24 cellular contexts compared by ENCODE assay signal in the genomic region with DNA sequence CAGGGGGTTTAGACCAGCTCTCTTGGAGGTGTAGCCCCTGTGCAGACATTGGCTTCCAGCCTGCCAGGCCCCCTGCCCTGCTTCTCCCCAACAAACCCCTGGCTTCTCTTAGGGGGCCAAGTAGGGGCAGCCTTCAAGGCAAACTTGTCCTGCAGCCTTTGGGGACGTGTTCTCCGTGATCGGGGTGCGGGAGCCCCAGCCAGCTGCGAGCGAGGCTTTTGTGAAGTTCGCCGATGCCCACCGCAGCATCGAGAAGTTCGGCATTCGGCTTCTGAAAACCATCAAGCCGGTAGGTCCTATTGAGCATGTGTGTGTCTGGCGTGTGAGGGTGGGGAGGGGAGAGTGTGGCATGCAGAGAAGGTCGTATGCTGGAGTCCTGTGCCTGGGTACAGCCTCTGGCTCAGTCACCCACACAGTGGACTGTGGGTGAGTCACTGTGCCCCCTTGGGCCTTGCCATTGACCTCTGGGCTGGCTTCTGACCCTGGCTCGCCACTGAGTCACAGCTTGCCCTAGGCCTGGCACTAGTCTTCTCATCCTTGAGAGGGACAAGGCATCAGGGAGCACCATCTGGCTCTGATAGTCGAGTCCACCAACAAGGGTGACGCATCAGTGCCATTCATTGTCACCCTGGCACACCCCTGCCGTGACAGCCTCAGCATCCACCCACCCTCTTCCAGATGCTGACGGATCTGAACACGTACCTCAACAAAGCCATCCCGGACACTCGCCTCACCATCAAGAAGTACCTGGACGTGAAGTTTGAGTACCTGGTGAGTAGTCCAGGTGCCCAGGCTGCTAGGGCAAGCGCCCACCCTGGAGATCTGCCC. TPM values are rescaled to one million over a fixed set of nuclear protein-coding genes. Genes with fewer than 3 reads are reported as not detected.
A peak's percentile ranks its signal among the peaks of the same experiment; 100 is the strongest.
DNase-seq lines count a peak whose midpoint lies in the region; ATAC-seq, FAIRE-seq and TF ChIP-seq lines count a peak whose summit lies in the region.
"Had no signal": no experiment of that assay in that cellular context is flagged by ENCODE, and none has a peak within 500 bp of the region (broad histone marks: within the 10 kb centered on the region; RNA-seq: fewer than 3 reads in every experiment).

No MANE protein-coding gene starts in this region.

- no peak overlapping the region for H3K4me3 Mint-ChIP-seq in CD8-positive, alpha-beta T cell
- H3K4me3 Mint-ChIP-seq: H9 had no signal

- H3K36me3 ChIP-seq in ascending aorta (peaks cover 40 to 42% of the 10 kb centered on the region in 2 donors), right lobe of liver (peaks cover 0 to 21% (median 11%) of the 10 kb centered on the region in 4 donors), body of pancreas (replicated peaks in 1 of 2; ENCODE audit: insufficient read depth in 1 of 2, low read depth in 2 of 2) (peaks cover 0 to 17% of the 10 kb centered on the region in 2 donors)
- H3K36me3 ChIP-seq in CD8-positive, alpha-beta T cell (ENCODE audit: insufficient read depth, low read length): peaks cover 9% of the 10 kb centered on the region
- H3K36me3 ChIP-seq: SJSA1 had no signal

- no peak overlapping the region for H3K4me3 ChIP-seq in ascending aorta
- no peak overlapping the region for H3K4me3 ChIP-seq in right lobe of liver
- no peak overlapping the region for H3K4me3 ChIP-seq in body of pancreas
- H3K4me3 ChIP-seq in CD8-positive, alpha-beta T cell (ENCODE audit: low read depth, low read length): no peak overlapping the region
- H3K4me3 ChIP-seq: PC-9, SJSA1 had no signal

- POLR2A ChIA-PET in CD8-positive, alpha-beta T cell (lab: Charles Lee): no interaction called here

- H3K27ac ChIP-seq in ascending aorta (peak overlapping the region; percentile 94 to 97), right lobe of liver (no peak overlapping the region), temporal lobe (ENCODE audit: low read depth, low read length) (peak overlapping the region; percentile 77), body of pancreas (no peak overlapping the region)
- no peak overlapping the region for H3K27ac ChIP-seq in CD8-positive, alpha-beta T cell (ENCODE audit: low read depth, low read length)
- H3K27ac ChIP-seq: HL-60, PC-9, SJSA1 had no signal

- FAIRE-seq in GM12891 (lab: Jason Lieb, UNC): peak; percentile 66
- FAIRE-seq: D721Med had no signal

- H3K27me3 ChIP-seq in ascending aorta (no peaks in the 10 kb centered on the region), right lobe of liver (no peaks in the 10 kb centered on the region), body of pancreas (no peaks in the 10 kb centered on the region)
- H3K27me3 ChIP-seq in CD8-positive, alpha-beta T cell (ENCODE audit: insufficient read depth, low read length): no peaks in the 10 kb centered on the region
- H3K27me3 ChIP-seq: SJSA1 had no signal

- H3K9me3 Mint-ChIP-seq in CD8-positive, alpha-beta T cell: no peaks in the 10 kb centered on the region
- H3K9me3 Mint-ChIP-seq: H9 had no signal

- CTCF ChIA-PET in CD8-positive, alpha-beta T cell (lab: Charles Lee): no interaction called here

- no peak for TF ChIP-seq POLR2A in GM12891 (IDR thresholded peaks at IDR 0.05; ENCODE audit: low read depth, low read length)
- no peak for TF ChIP-seq POLR2A in right lobe of liver (IDR thresholded peaks at IDR 0.05)
- TF ChIP-seq POLR2A in body of pancreas (IDR thresholded peaks at IDR 0.05): no peak

- H3K4me1 Mint-ChIP-seq in CD8-positive, alpha-beta T cell (ENCODE audit: low read depth): no peaks in the 10 kb centered on the region

- H3K4me1 ChIP-seq in ascending aorta (peaks cover 30 to 36% of the 10 kb centered on the region in 2 donors), right lobe of liver (peaks cover 0 to 8% (median 0%) of the 10 kb centered on the region in 4 donors), body of pancreas (no peaks in the 10 kb centered on the region)
- H3K4me1 ChIP-seq in CD8-positive, alpha-beta T cell (ENCODE audit: insufficient read depth, low read length): no peaks in the 10 kb centered on the region

- TF ChIP-seq CTCF in ascending aorta (IDR thresholded peaks at IDR 0.05) (no peak), right lobe of liver (IDR thresholded peaks at IDR 0.05) (no peak), body of pancreas (IDR thresholded peaks at IDR 0.05) (no peak)
- no peak for TF ChIP-seq CTCF in CD8-positive, alpha-beta T cell (IDR thresholded peaks at IDR 0.05)

- ATAC-seq in right lobe of liver (no peak), body of pancreas (no peak)
- no peak for ATAC-seq in CD8-positive, alpha-beta T cell

- WGBS in right lobe of liver (ENCODE audit: insufficient coverage, low coverage, low lambda C conversion rate, missing lambda C conversion rate): 76% methylated on average over 2 of the region's 25 CpGs
- whole genome bisulfite sequencing in body of pancreas, 2 donors: 95 to 97% methylated on average over 18 to 25 of the region's 25 CpGs

- H3K9me3 ChIP-seq in ascending aorta: no peaks in the 10 kb centered on the region
- no peaks in the 10 kb centered on the region for H3K9me3 ChIP-seq in right lobe of liver
- no peaks in the 10 kb centered on the region for H3K9me3 ChIP-seq in body of pancreas
- no peaks in the 10 kb centered on the region for H3K9me3 ChIP-seq in CD8-positive, alpha-beta T cell (ENCODE audit: low read length)
- H3K9me3 ChIP-seq: SJSA1 had no signal

- DNase-seq in GM12891 (ENCODE audit: insufficient read length, low spot score) (no peak), ascending aorta (ENCODE audit: low spot score in 2 of 2) (no peak), right lobe of liver (peak in 2 of 3 donors; percentile 10 to 39), body of pancreas (no peak), NK-92 (lab: John Stamatoyannopoulos, UW; ENCODE audit: unreplicated experiment) (no peak), NCI-H82 treated with DMSO at 0.1 percent for 48 hours (lab: John Stamatoyannopoulos, UW; ENCODE audit: unreplicated experiment) (no peak)
- DNase-seq in CD8-positive, alpha-beta T cell: no peak
- DNase-seq: C1 segment of cervical spinal cord, H9, IMR-90, Karpas-422, NCI-H1048, NCI-H1436 treated with DMSO at 0.1 percent for 48 hours, NCI-H2029, NCI-H345, NCI-H524 treated with DMSO at 0.1 percent for 48 hours, PC-9 had no signal

- H3K27ac Mint-ChIP-seq in CD8-positive, alpha-beta T cell: no peak overlapping the region
- H3K27ac Mint-ChIP-seq: H9 had no signal

- no peaks in the 10 kb centered on the region for H3K27me3 Mint-ChIP-seq in CD8-positive, alpha-beta T cell (ENCODE audit: low read depth)

- H3K36me3 Mint-ChIP-seq in CD8-positive, alpha-beta T cell: peaks cover 62% of the 10 kb centered on the region

- intact Hi-C loops in ascending aorta (cut with DNase I) (no loop called here), right lobe of liver (cut with DNase I) (no loop called here), body of pancreas (cut with DNase I) (no loop called here)
- intact Hi-C loops in CD8-positive, alpha-beta T cell (cut with DNase I, micrococcal nuclease): no loop called here

TF ChIP-seq in GM12891, 5 proteins besides CTCF, POLR2A, EP300 and RAD21:
- TF ChIP-seq POLR2AphosphoS5 (IDR thresholded peaks at IDR 0.05; ENCODE audit: low read depth, low read length) (no peak), TAF1 (IDR thresholded peaks at IDR 0.05; ENCODE audit: low read depth, low read length) (no peak), SPI1 (IDR thresholded peaks at IDR 0.05; ENCODE audit: low read depth, low read length) (no peak)

RNA-seq across cellular contexts. Expression of a gene that starts 11.4 kb away (rescaled TPM):
- 0.36 TPM for polyA plus RNA-seq in GM12891 (2012; ENCODE audit: low read depth, missing spikeins)
- total RNA-seq in ascending aorta: not detected
- not detected for total RNA-seq in right lobe of liver
- 1.2 TPM for total RNA-seq in temporal lobe
- total RNA-seq in body of pancreas: not detected
- total RNA-seq in CD8-positive, alpha-beta T cell: not detected
- total RNA-seq: A673, HT1080, IMR-90, MCF 10A, PC-9, SJSA1 had no signal
- polyA plus RNA-seq: IMR-90 had no signal

RNA-seq across cellular contexts. Expression of a gene that starts 15.3 kb away (rescaled TPM):
- polyA plus RNA-seq in GM12891 (2012; ENCODE audit: low read depth, missing spikeins): 9.6 TPM
- total RNA-seq in ascending aorta (88.1 TPM), right lobe of liver (10 to 100 TPM; 13.0 to 26.4 (median 20.3) TPM), temporal lobe (21.6 TPM), body of pancreas (10 to 100 TPM; 39.7 to 52.4 TPM)
- total RNA-seq in CD8-positive, alpha-beta T cell: 10 to 100 TPM; 23.1 to 24.8 TPM

RNA-seq across cellular contexts. Expression of a gene that starts 37.9 kb away (rescaled TPM):
- 0.50 TPM for polyA plus RNA-seq in GM12891 (2012; ENCODE audit: low read depth, missing spikeins)
- total RNA-seq in ascending aorta (not detected), right lobe of liver (1 to 10 TPM in 3 of 6 experiments, under 1 TPM in 3; 0.79 to 5.0 (median 1.4) TPM), temporal lobe (0.25 TPM), body of pancreas (1 to 10 TPM in 1 of 2 donors, under 1 TPM in 1; 0.66 to 4.4 TPM)
- total RNA-seq in CD8-positive, alpha-beta T cell: under 1 TPM; 0.60 to 0.61 TPM
- total RNA-seq: HT1080, SJSA1 had no signal

Comparison
In these comparisons a context has a peak if more than half of its experiments do, and no peak if none do; other contexts are left out.
1. DNase-seq: peak in right lobe of liver (2 of 3); none in GM12891 (single experiment), ascending aorta (0 of 2), body of pancreas (0 of 4), NK-92 (single experiment), CD8-positive, alpha-beta T cell (0 of 7) and NCI-H82 treated with DMSO at 0.1 percent for 48 hours (single experiment).
2. H3K27ac ChIP-seq: peak in ascending aorta (2 of 2) and temporal lobe (single experiment); none in right lobe of liver (0 of 3), body of pancreas (0 of 4) and CD8-positive, alpha-beta T cell (single experiment).